ENCODE assay signal across 15 cellular contexts in genomic region chr5:14790220-14790619, GRCh38.
A peak's percentile ranks its signal among the peaks of the same experiment; 100 is the strongest.
DNase-seq lines count a peak whose midpoint lies in the region; ATAC-seq and TF ChIP-seq lines count a peak whose summit lies in the region.
"Had no signal": no experiment of that assay in that cellular context is flagged by ENCODE, and none has a peak within 500 bp of the region (broad histone marks: within the 10 kb centered on the region; RNA-seq: fewer than 3 reads in every experiment).

No MANE protein-coding gene starts in this region.

- no peak overlapping the region for H3K4me3 ChIP-seq in astrocyte of the spinal cord (ENCODE audit: low read depth, low read length)
- H3K4me3 ChIP-seq: neural progenitor cell, uterus had no signal

- POLR2A ChIA-PET in activated CD4-positive, alpha-beta T cell treated with anti-CD3 and anti-CD28 coated beads for 36 hours (lab: Charles Lee) = no interaction called here
- POLR2A ChIA-PET in naive thymus-derived CD8-positive, alpha-beta T cell (lab: Charles Lee) = no interaction called here

- ATAC-seq in activated CD4-positive, alpha-beta T cell treated with anti-CD3 and anti-CD28 coated beads for 36 hours = no peak
- no peak for ATAC-seq in naive thymus-derived CD8-positive, alpha-beta T cell
- no peak for ATAC-seq in activated T-helper 17 cell treated with anti-CD3 and anti-CD28 coated beads, Interleukin-2, amount 50 U/mL, for 72 hours (replicated peaks)
- ATAC-seq: activated CD4-positive, CD25-positive, alpha-beta regulatory T cell treated with anti-CD3 and anti-CD28 coated beads, Interleukin-2, amount 50 U/mL, for 24 hours; stimulated activated naive CD8-positive, alpha-beta T cell treated with anti-CD3 and anti-CD28 coated beads, Interleukin-15, amount 100 ng/mL, for 72 hours had no signal

- peaks cover 62% of the 10 kb centered on the region for H3K4me1 Mint-ChIP-seq in activated CD4-positive, alpha-beta T cell treated with anti-CD3 and anti-CD28 coated beads for 36 hours
- H3K4me1 Mint-ChIP-seq in naive thymus-derived CD8-positive, alpha-beta T cell = peaks cover 31 to 68% (median 59%) of the 10 kb centered on the region in 4 donors
- peaks cover 26% of the 10 kb centered on the region for H3K4me1 Mint-ChIP-seq in activated T-helper 17 cell treated with anti-CD3 and anti-CD28 coated beads, Interleukin-2, amount 50 U/mL, for 72 hours

- intact Hi-C loops in activated CD4-positive, alpha-beta T cell treated with anti-CD3 and anti-CD28 coated beads for 36 hours (cut with DNase I, micrococcal nuclease) = no loop called here

- H3K4me3 Mint-ChIP-seq in activated CD4-positive, alpha-beta T cell treated with anti-CD3 and anti-CD28 coated beads for 36 hours = no peak overlapping the region
- peak overlapping the region in 9 of 10 donors; percentile 0 to 61 (median 39) for H3K4me3 Mint-ChIP-seq in naive thymus-derived CD8-positive, alpha-beta T cell
- H3K4me3 Mint-ChIP-seq in activated T-helper 17 cell treated with anti-CD3 and anti-CD28 coated beads, Interleukin-2, amount 50 U/mL, for 72 hours = no peak overlapping the region
- H3K4me3 Mint-ChIP-seq: neural progenitor cell; stimulated activated naive CD8-positive, alpha-beta T cell treated with anti-CD3 and anti-CD28 coated beads, Interleukin-15, amount 100 ng/mL, for 72 hours; T-helper 1 cell treated with Interleukin-12 subunit alpha and Interleukin-12 subunit beta and Interleukin-4 antibody, amounts not matched to agents 30 μg/mL and 1 μg/mL, for 36 hours had no signal

- CTCF ChIA-PET in activated CD4-positive, alpha-beta T cell treated with anti-CD3 and anti-CD28 coated beads for 36 hours (lab: Charles Lee) = no interaction called here

- peaks cover 18% of the 10 kb centered on the region for H3K36me3 Mint-ChIP-seq in activated CD4-positive, alpha-beta T cell treated with anti-CD3 and anti-CD28 coated beads for 36 hours (ENCODE audit: low read depth)
- peaks cover 0 to 25% (median 12%) of the 10 kb centered on the region in 3 donors for H3K36me3 Mint-ChIP-seq in naive thymus-derived CD8-positive, alpha-beta T cell
- peaks cover 16% of the 10 kb centered on the region for H3K36me3 Mint-ChIP-seq in activated T-helper 17 cell treated with anti-CD3 and anti-CD28 coated beads, Interleukin-2, amount 50 U/mL, for 72 hours (ENCODE audit: low read depth)
- H3K36me3 Mint-ChIP-seq: neural progenitor cell had no signal

- no peaks in the 10 kb centered on the region for H3K9me3 Mint-ChIP-seq in activated CD4-positive, alpha-beta T cell treated with anti-CD3 and anti-CD28 coated beads for 36 hours (ENCODE audit: low read depth)
- H3K9me3 Mint-ChIP-seq in naive thymus-derived CD8-positive, alpha-beta T cell = no peaks in the 10 kb centered on the region
- H3K9me3 Mint-ChIP-seq in activated T-helper 17 cell treated with anti-CD3 and anti-CD28 coated beads, Interleukin-2, amount 50 U/mL, for 72 hours = no peaks in the 10 kb centered on the region
- H3K9me3 Mint-ChIP-seq: stimulated activated naive CD8-positive, alpha-beta T cell treated with anti-CD3 and anti-CD28 coated beads, Interleukin-15, amount 100 ng/mL, for 72 hours; T-helper 1 cell treated with Interleukin-12 subunit alpha and Interleukin-12 subunit beta and Interleukin-4 antibody, amounts not matched to agents 30 μg/mL and 1 μg/mL, for 36 hours had no signal

- H3K27me3 Mint-ChIP-seq in activated CD4-positive, alpha-beta T cell treated with anti-CD3 and anti-CD28 coated beads for 36 hours = no peaks in the 10 kb centered on the region
- H3K27me3 Mint-ChIP-seq in naive thymus-derived CD8-positive, alpha-beta T cell = no peaks in the 10 kb centered on the region
- H3K27me3 Mint-ChIP-seq in activated T-helper 17 cell treated with anti-CD3 and anti-CD28 coated beads, Interleukin-2, amount 50 U/mL, for 72 hours = no peaks in the 10 kb centered on the region
- H3K27me3 Mint-ChIP-seq: stimulated activated naive CD8-positive, alpha-beta T cell treated with anti-CD3 and anti-CD28 coated beads, Interleukin-15, amount 100 ng/mL, for 72 hours had no signal

- TF ChIP-seq CTCF in astrocyte of the spinal cord (IDR thresholded peaks at IDR 0.05; ENCODE audit: low read depth, low read length) = no peak

- peak overlapping the region; percentile 0 for H3K27ac Mint-ChIP-seq in activated CD4-positive, alpha-beta T cell treated with anti-CD3 and anti-CD28 coated beads for 36 hours
- peak overlapping the region in 9 of 10 donors; percentile 0 to 86 (median 47) for H3K27ac Mint-ChIP-seq in naive thymus-derived CD8-positive, alpha-beta T cell
- H3K27ac Mint-ChIP-seq in activated T-helper 17 cell treated with anti-CD3 and anti-CD28 coated beads, Interleukin-2, amount 50 U/mL, for 72 hours = no peak overlapping the region
- H3K27ac Mint-ChIP-seq: neural progenitor cell; stimulated activated naive CD8-positive, alpha-beta T cell treated with anti-CD3 and anti-CD28 coated beads, Interleukin-15, amount 100 ng/mL, for 72 hours; T-helper 1 cell treated with Interleukin-12 subunit alpha and Interleukin-12 subunit beta and Interleukin-4 antibody, amounts not matched to agents 30 μg/mL and 1 μg/mL, for 36 hours had no signal

- DNase-seq in activated CD4-positive, alpha-beta T cell treated with anti-CD3 and anti-CD28 coated beads for 36 hours = no peak
- DNase-seq in activated CD4-positive, alpha-beta T cell treated with anti-CD3 and anti-CD28 coated beads, Interleukin-2, amount 50 U/mL, for 4 hours = no peak
- DNase-seq in Kasumi-1 (lab: John Stamatoyannopoulos, UW) (peak; percentile 16 to 29), astrocyte of the spinal cord (ENCODE audit: low read depth, low spot score) (peak; percentile 48), HuH-7 (ENCODE audit: low spot score) (no peak), hypothalamus (lab: John Stamatoyannopoulos, UW) (no peak)
- DNase-seq in naive thymus-derived CD8-positive, alpha-beta T cell = no peak
- DNase-seq: mesenchymal stem cell; SHP77; stimulated activated naive CD8-positive, alpha-beta T cell treated with anti-CD3 and anti-CD28 coated beads, Interleukin-15, amount 100 ng/mL, for 72 hours; uterus had no signal

- in situ Hi-C loops in astrocyte of the spinal cord (cut with HindIII; ENCODE audit: low sequenced_read_pairs) = no loop called here

Comparison
In these comparisons a context has a peak if more than half of its experiments do, and no peak if none do; other contexts are left out.
1. DNase-seq: peak in Kasumi-1 (2 of 2) and astrocyte of the spinal cord (single experiment); none in activated CD4-positive, alpha-beta T cell treated with anti-CD3 and anti-CD28 coated beads for 36 hours (single experiment), activated CD4-positive, alpha-beta T cell treated with anti-CD3 and anti-CD28 coated beads, Interleukin-2, amount 50 U/mL, for 4 hours (0 of 2), naive thymus-derived CD8-positive, alpha-beta T cell (0 of 10), HuH-7 (single experiment) and hypothalamus (0 of 51).
2. H3K4me3 Mint-ChIP-seq: peak in naive thymus-derived CD8-positive, alpha-beta T cell (9 of 10); none in activated CD4-positive, alpha-beta T cell treated with anti-CD3 and anti-CD28 coated beads for 36 hours (single experiment) and activated T-helper 17 cell treated with anti-CD3 and anti-CD28 coated beads, Interleukin-2, amount 50 U/mL, for 72 hours (single experiment).